In genomic region chr2:43127208-43127940, GRCh38 we compare ENCODE assay signal across 8 cellular contexts.
DNase-seq lines count a peak whose midpoint lies in the region; ATAC-seq and TF ChIP-seq lines count a peak whose summit lies in the region.
"Had no signal": no experiment of that assay in that cellular context is flagged by ENCODE, and none has a peak within 500 bp of the region (broad histone marks: within the 10 kb centered on the region; RNA-seq: fewer than 3 reads in every experiment).

No MANE protein-coding gene starts in this region.

- no peak overlapping the region for H3K4me2 ChIP-seq in PC-3 (ENCODE audit: low read length)

- H3K79me2 ChIP-seq in PC-3 (ENCODE audit: low read length): no peaks in the 10 kb centered on the region

- no peak overlapping the region for H2AFZ ChIP-seq in PC-3 (ENCODE audit: low read length)

- H3F3A ChIP-seq in PC-3 (ENCODE audit: low read length, unreplicated experiment): no peaks in the 10 kb centered on the region

- no TSS peak for BruUV-seq in PC-3 (replicated peaks; lab: Mats Ljungman, UMichigan)

- H3K9me3 ChIP-seq in PC-3 (ENCODE audit: low read length): no peaks in the 10 kb centered on the region

- H4K20me1 ChIP-seq in PC-3 (ENCODE audit: low read length): no peaks in the 10 kb centered on the region

- H3K27me3 ChIP-seq in PC-3 (ENCODE audit: low read length) (no peaks in the 10 kb centered on the region), rectal smooth muscle tissue (ENCODE audit: control insufficient read depth, insufficient read depth, low read length) (no peaks in the 10 kb centered on the region)

- H3K9me2 ChIP-seq in PC-3 (replicated peaks; ENCODE audit: low read length): no peaks in the 10 kb centered on the region

- H3K36me3 ChIP-seq in PC-3 (ENCODE audit: low read depth, low read length) (no peaks in the 10 kb centered on the region), rectal smooth muscle tissue (ENCODE audit: control insufficient read depth, insufficient read depth, low read length) (no peaks in the 10 kb centered on the region)

- ATAC-seq in PC-3: peak; percentile 16; the same call in 1 of the 2 replicates
- ATAC-seq in HG02970 (IDR thresholded peaks at IDR 0.05; ENCODE audit: low FRiP score, unreplicated experiment): no peak
- no peak for ATAC-seq in GM21515 (IDR thresholded peaks at IDR 0.05; ENCODE audit: unreplicated experiment)

- peaks cover 23% of the 10 kb centered on the region for H3K4me1 ChIP-seq in PC-3 (ENCODE audit: insufficient read depth, low read length)
- peaks cover 5% of the 10 kb centered on the region for H3K4me1 ChIP-seq in rectal smooth muscle tissue (ENCODE audit: control insufficient read depth, insufficient read depth, low read length)

- DNase-seq in GM19240 (ENCODE audit: insufficient read length, low spot score): peak; percentile 51
- peak; percentile 63 for DNase-seq in PC-3
- peak; percentile 95 for DNase-seq in activated T-cell treated with anti-CD3 and anti-CD28 coated beads, Interleukin-2, amount 50 U/mL, for 48 hours
- DNase-seq in germinal center (ENCODE audit: low spot score): peak; percentile 86

- H3K9ac ChIP-seq in PC-3 (ENCODE audit: low read length) (no peak overlapping the region), rectal smooth muscle tissue (ENCODE audit: low read length) (no peak overlapping the region)

- H3K4me3 ChIP-seq in PC-3 (ENCODE audit: low read length) (no peak overlapping the region), rectal smooth muscle tissue (ENCODE audit: low read length) (peak overlapping the region; percentile 13)

- intact Hi-C loops in PC-3 (cut with micrococcal nuclease): no loop called here

- peak; percentile 85 for TF ChIP-seq CTCF in PC-3 (conservative IDR thresholded peaks at IDR 0.05; ENCODE audit: low read depth, low read length)

- H3K27ac ChIP-seq in PC-3 (ENCODE audit: low read length) (no peak overlapping the region), rectal smooth muscle tissue (ENCODE audit: low read depth, low read length) (no peak overlapping the region)
- H3K27ac ChIP-seq: epithelial cell of prostate had no signal

- CTCF ChIA-PET in PC-3 (lab: Charles Lee): no interaction called here

- POLR2A ChIA-PET in PC-3 (lab: Charles Lee; ENCODE audit: unreplicated experiment): no interaction called here
